In genomic region chr11:11604340-11604992, GRCh38 we compare ENCODE assay signal across 29 cellular contexts.
"Had no signal": no experiment of that assay in that cellular context is flagged by ENCODE, and none has a peak within 500 bp of the region (broad histone marks: within the 10 kb centered on the region; RNA-seq: fewer than 3 reads in every experiment).

No MANE protein-coding gene starts in this region.

- H3K36me3 ChIP-seq: adrenal gland, ascending aorta, cardiac muscle cell, suprapubic skin, uterus had no signal

- H3K79me2 ChIP-seq: parathyroid adenoma had no signal

- H3K4me1 Mint-ChIP-seq: activated naive CD8-positive, alpha-beta T cell treated with anti-CD3 and anti-CD28 coated beads for 36 hours; nephron progenitor cell; stimulated activated naive B cell treated with anti-CD40 and anti-IgM and Interleukin-4, amounts not matched to agents 10 μg/mL and 1 μg/mL and 100 μg/mL, for 72 hours had no signal

- H3K36me3 Mint-ChIP-seq: stimulated activated naive B cell treated with anti-CD40 and anti-IgM and Interleukin-4, amounts not matched to agents 10 μg/mL and 1 μg/mL and 100 μg/mL, for 72 hours had no signal

- H3K4me3 Mint-ChIP-seq: activated naive CD4-positive, alpha-beta T cell treated with anti-CD3 and anti-CD28 coated beads for 36 hours; activated naive CD8-positive, alpha-beta T cell treated with anti-CD3 and anti-CD28 coated beads for 36 hours; activated T-helper 1 cell treated with anti-CD3 and anti-CD28 coated beads, Interleukin-12 subunit alpha, Interleukin-12 subunit beta, Interleukin-2, Interleukin-4 antibody, amounts not matched to agents 30 ng/mL and 10 ng/mL and 1 ng/mL, durations not matched to agents 14 hours and 24 hours and 36 hours; endodermal cell; nephron progenitor cell; stimulated activated naive B cell treated with anti-CD40 and anti-IgM and Interleukin-4, amounts not matched to agents 10 μg/mL and 1 μg/mL and 100 μg/mL, for 72 hours; T-helper 1 cell treated with Interleukin-12 subunit alpha and Interleukin-12 subunit beta and Interleukin-4 antibody, amounts not matched to agents 30 μg/mL and 1 μg/mL, for 36 hours had no signal

- H3K9ac ChIP-seq: parathyroid adenoma had no signal

- H3K4me1 ChIP-seq: adrenal gland, uterus had no signal

- H3K9me3 Mint-ChIP-seq: activated T-helper 1 cell treated with anti-CD3 and anti-CD28 coated beads, Interleukin-12 subunit alpha, Interleukin-12 subunit beta, Interleukin-2, Interleukin-4 antibody, amounts not matched to agents 30 ng/mL and 10 ng/mL and 1 ng/mL, durations not matched to agents 14 hours and 24 hours and 36 hours; endodermal cell; T-helper 1 cell treated with Interleukin-12 subunit alpha and Interleukin-12 subunit beta and Interleukin-4 antibody, amounts not matched to agents 30 μg/mL and 1 μg/mL, for 36 hours had no signal

- H3K27ac ChIP-seq: adrenal gland, cardiac muscle cell, parathyroid adenoma, suprapubic skin, uterus, VCaP had no signal

- H3K9me3 ChIP-seq: ascending aorta, mucosa of descending colon, suprapubic skin, uterus had no signal

- DNase-seq: activated CD4-positive, alpha-beta T cell treated with anti-CD3 and anti-CD28 coated beads for 48 hours; activated CD4-positive, alpha-beta T cell treated with anti-CD3 and anti-CD28 coated beads, Interleukin-2, amount 50 U/mL, for 48 hours; activated CD8-positive, alpha-beta memory T cell treated with anti-CD3 and anti-CD28 coated beads, Interleukin-2, amount 50 U/mL, for 4 hours; activated effector memory CD4-positive, alpha-beta T cell treated with anti-CD3 and anti-CD28 coated beads, Interleukin-2, amount 50 U/mL, for 16 hours; activated naive CD4-positive, alpha-beta T cell treated with anti-CD3 and anti-CD28 coated beads for 36 hours; activated naive CD8-positive, alpha-beta T cell treated with anti-CD3 and anti-CD28 coated beads for 36 hours; activated T-cell treated with anti-CD3 and anti-CD28 coated beads, Interleukin-2, amount 50 U/mL, for 1 hour; adrenal gland; endodermal cell; glutamatergic neuron; left colon; mesenchymal stem cell; mucosa of descending colon; nephron progenitor cell; right cardiac atrium; stimulated activated CD4-positive, alpha-beta T cell treated with anti-CD3 and anti-CD28 coated beads, Interleukin-15, amount 100 ng/mL, for 24 hours; stimulated activated CD4-positive, alpha-beta T cell treated with anti-CD3 and anti-CD28 coated beads, Interleukin-2, amount 100 ng/mL, for 24 hours; stimulated activated naive B cell treated with anti-CD40 and anti-IgM and Interleukin-4, amounts not matched to agents 10 μg/mL and 1 μg/mL and 100 μg/mL, for 72 hours; SW 1271; T-helper 9 cell; trophoblast cell; uterus had no signal

- H2AFZ ChIP-seq: parathyroid adenoma had no signal

- H3K4me3 ChIP-seq: adrenal gland, cardiac muscle cell, mucosa of descending colon, suprapubic skin, uterus had no signal

- H3K27me3 ChIP-seq: adrenal gland, ascending aorta, suprapubic skin, uterus had no signal

- H3K27ac Mint-ChIP-seq: activated naive CD4-positive, alpha-beta T cell treated with anti-CD3 and anti-CD28 coated beads for 36 hours; activated naive CD8-positive, alpha-beta T cell treated with anti-CD3 and anti-CD28 coated beads for 36 hours; activated T-helper 1 cell treated with anti-CD3 and anti-CD28 coated beads, Interleukin-12 subunit alpha, Interleukin-12 subunit beta, Interleukin-2, Interleukin-4 antibody, amounts not matched to agents 30 ng/mL and 10 ng/mL and 1 ng/mL, durations not matched to agents 14 hours and 24 hours and 36 hours; endodermal cell; nephron progenitor cell; stimulated activated naive B cell treated with anti-CD40 and anti-IgM and Interleukin-4, amounts not matched to agents 10 μg/mL and 1 μg/mL and 100 μg/mL, for 72 hours; T-helper 1 cell treated with Interleukin-12 subunit alpha and Interleukin-12 subunit beta and Interleukin-4 antibody, amounts not matched to agents 30 μg/mL and 1 μg/mL, for 36 hours had no signal
